Comparison of ENCODE assay signal across 8 cellular contexts in genomic region chr12:120639771-120640721, GRCh38. TPM values are rescaled to one million over a fixed set of nuclear protein-coding genes. Genes with fewer than 3 reads are reported as not detected.
DNase-seq lines count a peak whose midpoint lies in the region; ATAC-seq, FAIRE-seq and TF ChIP-seq lines count a peak whose summit lies in the region.

Gene CABP1 (plus strand): TSS chr12:120640626. CDS start chr12:120640686, 60 bp downstream.

- no peaks in the 10 kb centered on the region for H3K79me2 ChIP-seq in K562 (ENCODE audit: control insufficient read depth, insufficient read depth, low read length)

- 6% methylated on average over 27 of the region's 56 CpGs for WGBS in K562 (ENCODE audit: insufficient coverage, low coverage, missing lambda C conversion rate)

- in situ Hi-C loops in K562 (cut with MboI) = no loop called here

- H3K9me3 ChIP-seq in K562 (replicated peaks; ENCODE audit: control insufficient read depth, insufficient read depth, low read depth, low read length) (no peaks in the 10 kb centered on the region), left lung (no peaks in the 10 kb centered on the region)

- peak within 1 kb of the TSS; percentile 85 for H2AFZ ChIP-seq in K562 (ENCODE audit: low read depth, low read length)

- H3K9me1 ChIP-seq in K562 (ENCODE audit: control insufficient read depth, insufficient read depth, low read length) = no peaks in the 10 kb centered on the region

- DNase-seq in AG04449 (ENCODE audit: low read depth, low spot score) (no peak), GM19240 (ENCODE audit: insufficient read length, low spot score) (peak; percentile 52), HT-29 (ENCODE audit: low spot score) (peak; percentile 33), T-helper 22 cell (ENCODE audit: low read depth) (peak; percentile 47), K562 (ENCODE audit: extremely low read depth in 1 of 4, low spot score in 3 of 4) (peak; percentile 67 to 97 (median 90)), left lung (peak in 1 of 2 donors; percentile 80), posterior vena cava (ENCODE audit: low spot score) (no peak)
- peak; percentile 53 to 62 for DNase-seq in stimulated activated CD8-positive, alpha-beta memory T cell treated with anti-CD3 and anti-CD28 coated beads, Interleukin-15, amount 100 ng/mL, for 4 hours (ENCODE audit: low read depth in 2 of 2)

- peak within 1 kb of the TSS; percentile 46 to 88; a peak in 3 of 4 replicates for H3K9ac ChIP-seq in K562 (ENCODE audit: insufficient read depth in 1 of 2, low read depth in 2 of 2, low read length in 2 of 2)

- no peaks in the 10 kb centered on the region for H3K36me3 ChIP-seq in K562 (ENCODE audit: control insufficient read depth, insufficient read depth, low read length)
- no peaks in the 10 kb centered on the region for H3K36me3 ChIP-seq in left lung

- no TSS peak for BruUV-seq in K562 (replicated peaks; lab: Mats Ljungman, UMichigan)

- H3K4me2 ChIP-seq in K562 (ENCODE audit: insufficient read depth, low read length) = peak within 1 kb of the TSS; percentile 60

- no peak for TF ChIP-seq EP300 in K562 (IDR thresholded peaks at IDR 0.05; ENCODE audit: low read length)

- TF ChIP-seq CTCF in AG04449 (IDR thresholded peaks at IDR 0.05; ENCODE audit: insufficient read depth, low read length, missing control alignments) (peak; percentile 12), K562 (IDR thresholded peaks at IDR 0.05 in 2 of 3, conservative IDR thresholded peaks at IDR 0.05 in 1 of 3; ENCODE audit: insufficient read depth in 2 of 3, low read depth in 1 of 3, low read length in 3 of 3) (peak in 2 of 3 experiments; percentile 43 to 63; a peak in 5 of 6 replicates), left lung (IDR thresholded peaks at IDR 0.05) (no peak)

- POLR2A ChIA-PET in AG04449 (lab: Yijun Ruan, JAX) = no interaction called here
- POLR2A ChIA-PET in K562 (lab: Yijun Ruan, JAX) = interaction anchor here (0.6 kb wide), 1 partner anchor 48 kb away, joined by 5 read pairs; no protein-coding TSS in a partner anchor

- H3K27ac ChIP-seq in K562 (ENCODE audit: extremely low read depth, low read depth, low read length) (no peak within 1 kb of the TSS), left lung (no peak within 1 kb of the TSS)

- TF ChIP-seq POLR2A in K562 (conservative IDR thresholded peaks at IDR 0.05) = no peak

- peaks cover 33 to 37% of the 10 kb centered on the region in 2 experiments for H3K27me3 ChIP-seq in K562 (ENCODE audit: control insufficient read depth in 2 of 2, insufficient read depth in 2 of 2, low read length in 2 of 2)
- H3K27me3 ChIP-seq in left lung = peaks cover 21 to 68% of the 10 kb centered on the region in 2 donors

- ATAC-seq in K562 (peak; percentile 91), left lung (peak; percentile 60)

- peaks cover 0 to 19% of the 10 kb centered on the region in 2 experiments; a peak in 3 of 5 replicates for H3K4me1 ChIP-seq in K562 (replicated peaks in 1 of 2; ENCODE audit: control insufficient read depth in 2 of 2, insufficient read depth in 2 of 2, low read length in 2 of 2)
- H3K4me1 ChIP-seq in left lung = peaks cover 6 to 15% of the 10 kb centered on the region in 2 donors

- 0 out of 4 replicates have a peak, but pooled peaks of 1 of the 2 experiments have one; percentile 12 for TF ChIP-seq RAD21 in K562 (CRISPR knock-in tag; conservative IDR thresholded peaks at IDR 0.05 in 1 of 2, IDR thresholded peaks at IDR 0.05 in 1 of 2)

- FAIRE-seq in K562 (lab: Jason Lieb, UNC) = no peak

- CTCF ChIA-PET in AG04449 (lab: Yijun Ruan, JAX) = interaction anchor here (3.1 kb wide), 1 partner anchor 9 kb away, joined by 21 read pairs; no protein-coding TSS in a partner anchor
- CTCF ChIA-PET in K562 (lab: Yijun Ruan, JAX; ENCODE audit: low intra/inter-chr PET ratio) = no interaction called here

- H4K20me1 ChIP-seq in K562 (replicated peaks; ENCODE audit: control insufficient read depth, insufficient read depth, low read length) = no peaks in the 10 kb centered on the region; the same call in 1 of the 2 replicates

- intact Hi-C loops in K562 (cut with micrococcal nuclease) (loop anchor here (10.0 kb wide), 2 partner anchors 205 to 315 kb away; partner anchors contain the start of genes COX6A1 and PLA2G1B), left lung (cut with DNase I) (loop anchor here in 1 of 2 donors (10.0 kb wide), 2 partner anchors 55 to 335 kb away; partner anchors contain the start of genes HNF1A and POP5), posterior vena cava (cut with DNase I) (loop anchor here (5.0 to 10.0 kb wide), 2 partner anchors 335 to 407 kb away; partner anchors contain the start of gene HNF1A (in 2 of the 2))

- peak within 1 kb of the TSS; percentile 8 for H3K4me3 ChIP-seq in AG04449 (ENCODE audit: low read depth, low read length)
- H3K4me3 ChIP-seq in K562 = peak within 1 kb of the TSS; percentile 39
- H3K4me3 ChIP-seq in left lung = peak within 1 kb of the TSS; percentile 21 to 40

TF ChIP-seq in K562, 482 proteins besides CTCF, POLR2A, EP300 and RAD21 (continues in another document):
- TF ChIP-seq VEZF1 (CRISPR knock-in tag; IDR thresholded peaks at IDR 0.05) (peak; percentile 59), ZNF263 (CRISPR knock-in tag; IDR thresholded peaks at IDR 0.05; ENCODE audit: borderline replicate concordance) (peak; percentile 85), MAX (CRISPR knock-in tag; IDR thresholded peaks at IDR 0.05) (0 out of 2 replicates have a peak, but pooled peaks have one; percentile 17), PHF8 (IDR thresholded peaks at IDR 0.05; ENCODE audit: borderline replicate concordance, low read length) (no peak), E2F1 (CRISPR knock-in tag; IDR thresholded peaks at IDR 0.05) (no peak), ZBTB7A (IDR thresholded peaks at IDR 0.05; ENCODE audit: borderline replicate concordance, control insufficient read depth, low read depth, low read length) (peak; percentile 89), POLR2AphosphoS2 (IDR thresholded peaks at IDR 0.05; ENCODE audit: low read length) (no peak), HES1 (IDR thresholded peaks at IDR 0.05; ENCODE audit: low read depth) (no peak), MYC (IDR thresholded peaks at IDR 0.05; ENCODE audit: low read depth, low read length) (peak; percentile 45), MYC (CRISPR knock-in tag; IDR thresholded peaks at IDR 0.05; ENCODE audit: borderline replicate concordance, low read depth) (no peak), MAZ (CRISPR knock-in tag; conservative IDR thresholded peaks at IDR 0.05 in 1 of 2, IDR thresholded peaks at IDR 0.05 in 1 of 2) (peak; percentile 41 to 86)

RNA-seq across cellular contexts. Expression of gene CABP1, which starts in this region (rescaled TPM):
- total RNA-seq in HT-29 (2014; rRNA removed; shearing (Covaris generic)) = 3.5 and 7.0 TPM in 2 replicates
- 0.16 TPM in 1 of 2 replicates, not detected in the other for total RNA-seq in K562 (2011; cell fraction: chromatin; rRNA removed; ENCODE audit: low replicate concordance)
- 0.67 TPM in 1 of 2 replicates, not detected in the other for total RNA-seq in K562 (2011; cell fraction: nucleolus; rRNA removed)
- total RNA-seq in K562 (2011; cell fraction: nucleoplasm; rRNA removed) = 0.15 TPM in 1 of 2 replicates, not detected in the other
- not detected in 2 replicates for total RNA-seq in K562 (2014; rRNA removed)
- total RNA-seq in K562 (2014; rRNA removed; fragmentation: Illumina TruSeq; extraction: Trizol) = not detected in 2 replicates
- not detected in 2 replicates for total RNA-seq in K562 (2015; rRNA removed; fragmentation: Illumina TruSeq; extraction: Trizol)
- not detected in 2 replicates for total RNA-seq in K562 (2021)
- polyA plus RNA-seq in K562 (2011; rRNA removed) = not detected in 2 replicates
- 0.04 TPM in 1 of 2 replicates, not detected in the other for polyA plus RNA-seq in K562 (2011; cell fraction: cytosol; rRNA removed)
- polyA plus RNA-seq in K562 (2011; cell fraction: nucleus; rRNA removed) = not detected in 2 replicates
- 0.07 TPM in 1 of 2 replicates, not detected in the other for polyA plus RNA-seq in K562 (2012)
- polyA plus RNA-seq in K562 (2014; fragmentation: Illumina TruSeq; extraction: Trizol) = not detected in 2 replicates
- polyA plus RNA-seq in K562 (2014; fragmentation: Nextera tagmentation; extraction: Ambion mirVana) = not detected
- polyA plus RNA-seq in K562 (2014; rRNA removed) = not detected in 2 replicates
- not detected in 2 replicates for polyA minus RNA-seq in K562 (2011; rRNA and poly(A)+ RNA removed)
- not detected in 2 replicates for polyA minus RNA-seq in K562 (2011; cell fraction: cytosol; rRNA and poly(A)+ RNA removed)
- not detected in 2 replicates for polyA minus RNA-seq in K562 (2011; cell fraction: nucleus; rRNA and poly(A)+ RNA removed)
- under 1 TPM; 0.37 to 0.38 TPM for total RNA-seq in left lung
- 1 to 10 TPM; 3.3 to 5.5 TPM for total RNA-seq in posterior vena cava

Comparison
In these comparisons a context has a peak if more than half of its experiments do, and no peak if none do; other contexts are left out.
1. Peak in DNase-seq, ATAC-seq, H3K4me3 ChIP-seq, H3K9ac ChIP-seq and H3K4me2 ChIP-seq in K562; RNA of the gene not detected or under 1 TPM.
2. Peak in ATAC-seq and H3K4me3 ChIP-seq in left lung; RNA of the gene not detected or under 1 TPM.
3. DNase-seq: peak in GM19240 (single experiment), HT-29 (single experiment), T-helper 22 cell (single experiment) and stimulated activated CD8-positive, alpha-beta memory T cell treated with anti-CD3 and anti-CD28 coated beads, Interleukin-15, amount 100 ng/mL, for 4 hours (2 of 2); none in AG04449 (single experiment) and posterior vena cava (single experiment).
4. CTCF ChIP-seq: peak in AG04449 (single experiment) and K562 (2 of 3); none in left lung (0 of 2).
5. Peak in every context shown above with its lines, with median percentiles within 50 percentile points of each other: H3K4me3 ChIP-seq.